ENCODE assay signal across 20 cellular contexts in the genomic region with DNA sequence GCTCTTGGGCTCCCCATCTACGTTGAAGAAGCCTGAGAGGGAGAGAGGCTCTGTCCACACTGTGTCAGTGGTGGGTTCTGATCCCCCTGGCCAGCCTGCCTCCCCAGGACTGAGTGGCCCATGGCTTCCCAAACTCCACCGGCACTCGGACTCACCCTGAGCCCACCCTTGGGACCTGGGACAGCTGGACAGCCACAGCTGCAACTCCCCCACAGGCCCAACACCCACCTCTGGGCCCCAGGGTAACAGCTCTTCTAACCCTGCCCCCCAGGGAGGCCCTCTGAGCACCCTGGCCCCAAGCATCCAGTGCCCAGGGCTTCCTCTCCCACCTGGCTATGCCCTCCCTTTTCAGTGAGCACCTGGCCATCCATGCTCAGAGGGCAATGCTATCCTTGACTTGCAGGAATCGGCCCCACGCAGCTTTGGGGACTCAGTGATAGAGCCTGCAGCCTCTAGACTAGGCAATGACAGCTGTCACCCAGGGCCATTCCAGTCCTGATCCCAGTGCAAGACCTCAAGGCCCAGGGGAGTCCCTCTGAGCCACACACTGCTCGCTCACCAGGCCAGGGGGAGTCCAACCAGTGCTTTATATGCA. TPM values are rescaled to one million over a fixed set of nuclear protein-coding genes. Genes with fewer than 3 reads are reported as not detected.
DNase-seq lines count a peak whose midpoint lies in the region; TF ChIP-seq lines count a peak whose summit lies in the region.
"Had no signal": no experiment of that assay in that cellular context is flagged by ENCODE, and none has a peak within 500 bp of the region (broad histone marks: within the 10 kb centered on the region; RNA-seq: fewer than 3 reads in every experiment).

No MANE protein-coding gene starts in this region.

- dilution Hi-C loops in mammary epithelial cell (cut with HindIII; ENCODE audit: low sequenced_read_pairs) = no loop called here

- TF ChIP-seq EP300 in stomach (IDR thresholded peaks at IDR 0.05) = no peak

- H3K27ac ChIP-seq in stomach (no peak overlapping the region), mammary epithelial cell (ENCODE audit: insufficient read depth, low read depth, low read length) (no peak overlapping the region)
- H3K27ac ChIP-seq: BLaER1, PC-9, SJSA1 had no signal

- in situ Hi-C loops in mammary epithelial cell (cut with MboI; ENCODE audit: low sequenced_read_pairs in 2 of 2) = no loop called here

- no peak overlapping the region for H3K9ac ChIP-seq in mammary epithelial cell (ENCODE audit: insufficient read depth, low read length)
- H3K9ac ChIP-seq: BLaER1 had no signal

- no peak overlapping the region for H3K4me2 ChIP-seq in mammary epithelial cell (ENCODE audit: insufficient read depth, low read depth, low read length)
- H3K4me2 ChIP-seq: BLaER1, PC-9 had no signal

- H3K36me3 ChIP-seq in H7 (replicated peaks; ENCODE audit: control insufficient read depth, insufficient read depth, low read length) (peaks cover 15% of the 10 kb centered on the region), stomach (no peaks in the 10 kb centered on the region), mammary epithelial cell (ENCODE audit: insufficient read depth, low read length) (no peaks in the 10 kb centered on the region)
- H3K36me3 ChIP-seq: BLaER1, SJSA1 had no signal

- peak; percentile 41 for DNase-seq in activated CD8-positive, alpha-beta memory T cell treated with anti-CD3 and anti-CD28 coated beads for 24 hours
- DNase-seq in activated CD8-positive, alpha-beta memory T cell treated with anti-CD3 and anti-CD28 coated beads, Interleukin-2, amount 50 U/mL, for 4 hours = no peak
- DNase-seq in H7 (peak; percentile 36), iPS-NIHi7 (ENCODE audit: extremely low spot score) (peak; percentile 6), stomach (peak; percentile 17), NCI-H526 treated with DMSO at 0.1 percent for 48 hours (lab: John Stamatoyannopoulos, UW) (no peak), GF-D8 (lab: John Stamatoyannopoulos, UW) (no peak), mammary epithelial cell (no peak)
- DNase-seq: CD4-positive, CD25-positive, alpha-beta regulatory T cell; KBM-7; MV-4-11; NCI-H1105; NCI-H146; NCI-H2029; NCI-H446; PC-9; Right ventricle myocardium superior had no signal

- H3K4me1 ChIP-seq in stomach = no peaks in the 10 kb centered on the region
- no peaks in the 10 kb centered on the region for H3K4me1 ChIP-seq in mammary epithelial cell (ENCODE audit: insufficient read depth, low read length)
- H3K4me1 ChIP-seq: SJSA1 had no signal

- intact Hi-C loops in stomach (cut with DNase I; ENCODE audit: low total_unique reads) = no loop called here
- intact Hi-C loops in mammary epithelial cell (cut with micrococcal nuclease) = no loop called here

- no TSS peak for BruUV-seq in mammary epithelial cell (replicated peaks; lab: Mats Ljungman, UMichigan)

- TF ChIP-seq CTCF in stomach (IDR thresholded peaks at IDR 0.05) (no peak), mammary epithelial cell (conservative IDR thresholded peaks at IDR 0.05 in 1 of 2, IDR thresholded peaks at IDR 0.05 in 1 of 2; ENCODE audit: extremely low read depth in 1 of 2, insufficient read depth in 1 of 2, low read depth in 1 of 2, low read length in 2 of 2) (no peak)

- no peak overlapping the region for H3K4me3 ChIP-seq in H7 (ENCODE audit: insufficient read depth, low read depth, low read length)
- H3K4me3 ChIP-seq in stomach = no peak overlapping the region
- H3K4me3 ChIP-seq in mammary epithelial cell (replicated peaks in 1 of 3; ENCODE audit: insufficient read depth in 1 of 3, low read depth in 2 of 3, low read length in 3 of 3) = no peak overlapping the region
- H3K4me3 ChIP-seq: BLaER1, PC-9, SJSA1 had no signal

- H2AFZ ChIP-seq in mammary epithelial cell (ENCODE audit: low read depth, low read length) = no peak overlapping the region
- H2AFZ ChIP-seq: PC-9 had no signal

- H3K27me3 ChIP-seq in H7 (ENCODE audit: control insufficient read depth, insufficient read depth, low read length) (no peaks in the 10 kb centered on the region), stomach (peaks cover 0 to 10% (median 0%) of the 10 kb centered on the region in 3 donors), mammary epithelial cell (ENCODE audit: insufficient read depth, low read length) (peaks cover 3% of the 10 kb centered on the region)
- H3K27me3 ChIP-seq: BLaER1 had no signal

- 77 to 87% (median 84%) methylated on average over 2 to 6 of the region's 6 CpGs for WGBS in stomach, 5 donors
- WGBS in mammary epithelial cell (ENCODE audit: low coverage, missing lambda C conversion rate) = 75% methylated on average over 5 of the region's 6 CpGs

- H4K20me1 ChIP-seq in mammary epithelial cell (ENCODE audit: insufficient read depth, low read length) = no peaks in the 10 kb centered on the region
- H4K20me1 ChIP-seq: BLaER1 had no signal

- CTCF ChIA-PET in mammary epithelial cell (lab: Charles Lee; ENCODE audit: low non-redundant PET) = no interaction called here

- no peaks in the 10 kb centered on the region for H3K79me2 ChIP-seq in mammary epithelial cell (ENCODE audit: insufficient read depth, low read length)

- H3K9me3 ChIP-seq in stomach (no peaks in the 10 kb centered on the region), mammary epithelial cell (replicated peaks; ENCODE audit: insufficient read depth, low read length) (no peaks in the 10 kb centered on the region)
- H3K9me3 ChIP-seq: BLaER1 had no signal

- TF ChIP-seq POLR2A in stomach (IDR thresholded peaks at IDR 0.05) = no peak

RNA-seq across cellular contexts. Expression of gene OGDHL, which starts 17.9 kb away (rescaled TPM):
- total RNA-seq in H7 (2014; rRNA removed; shearing (Covaris generic)) = 26.3 and 31.9 TPM in 2 replicates
- total RNA-seq in stomach (10 to 100 TPM in 1 of 5 donors, 1 to 10 TPM in 3, not detected in 1; 3.7 to 26.8 (median 4.4) TPM), mammary epithelial cell (under 1 TPM; 0.33 to 0.40 TPM)
- polyA plus RNA-seq in stomach (under 1 TPM; 0.31 to 0.46 (median 0.45) TPM), mammary epithelial cell (0.53 TPM)
- polyA minus RNA-seq in mammary epithelial cell = 0.62 TPM
- total RNA-seq: CD4-positive, CD25-positive, alpha-beta regulatory T cell; PC-9; RPMI7951; SJSA1 had no signal
- polyA plus RNA-seq: CD4-positive, CD25-positive, alpha-beta regulatory T cell had no signal

Comparison
In these comparisons a context has a peak if more than half of its experiments do, and no peak if none do; other contexts are left out.
1. DNase-seq: peak in activated CD8-positive, alpha-beta memory T cell treated with anti-CD3 and anti-CD28 coated beads for 24 hours (single experiment), H7 (single experiment), iPS-NIHi7 (single experiment) and stomach (single experiment); none in activated CD8-positive, alpha-beta memory T cell treated with anti-CD3 and anti-CD28 coated beads, Interleukin-2, amount 50 U/mL, for 4 hours (single experiment), NCI-H526 treated with DMSO at 0.1 percent for 48 hours (single experiment), GF-D8 (single experiment) and mammary epithelial cell (single experiment).